8 cellular contexts compared by ENCODE assay signal in the genomic region with DNA sequence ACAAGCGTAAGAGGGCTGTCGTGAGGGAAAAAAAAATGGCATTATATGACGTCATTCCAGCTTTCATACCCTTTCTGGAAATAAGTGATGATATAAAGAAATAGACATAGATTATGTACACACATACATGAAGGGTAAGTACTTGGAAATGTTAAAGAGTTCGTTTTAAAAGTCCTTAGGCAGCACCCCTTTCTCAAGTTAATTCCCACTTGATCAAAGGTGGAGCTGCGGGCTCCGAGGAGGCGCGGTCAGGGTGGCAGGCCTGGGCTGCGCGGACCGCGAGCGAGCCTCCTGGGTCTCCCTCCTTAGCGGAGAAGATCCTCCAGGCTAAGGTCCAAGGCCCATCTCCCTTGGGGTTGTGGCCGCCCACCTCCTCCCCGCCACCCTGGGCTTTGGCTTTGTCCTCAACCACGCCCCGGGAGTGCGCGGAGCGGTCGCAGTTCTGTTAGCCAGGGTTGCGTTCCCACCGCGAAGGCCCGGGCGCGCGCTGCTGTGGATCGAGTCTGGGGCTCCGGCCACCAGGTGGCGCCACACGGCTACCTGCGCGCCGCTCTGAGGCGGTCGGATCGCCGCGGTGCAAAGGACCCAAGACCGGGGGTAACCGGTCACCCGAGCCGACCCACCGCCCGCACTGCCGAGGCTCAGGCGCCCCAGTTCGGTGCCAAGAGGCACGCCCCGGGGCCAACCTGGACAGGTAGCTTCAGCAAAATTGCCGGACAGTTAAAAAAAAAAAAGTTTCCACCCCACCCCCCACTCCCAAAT.
DNase-seq lines count a peak whose midpoint lies in the region; ATAC-seq and TF ChIP-seq lines count a peak whose summit lies in the region.

No MANE protein-coding gene starts in this region.

- peak; percentile 55 for ATAC-seq in GM18909 (IDR thresholded peaks at IDR 0.05; ENCODE audit: poor library complexity, unreplicated experiment)
- peak; percentile 97 for ATAC-seq in stimulated activated naive CD8-positive, alpha-beta T cell treated with anti-CD3 and anti-CD28 coated beads, Interleukin-15, Interleukin-2, amounts not matched to agents 100 U/mL and 50 U/mL, for 24 hours

- H3K27ac Mint-ChIP-seq in activated T-helper 1 cell treated with anti-CD3 and anti-CD28 coated beads, Interleukin-12 subunit alpha, Interleukin-12 subunit beta, Interleukin-2, Interleukin-4 antibody, amounts not matched to agents 30 ng/mL and 10 ng/mL and 1 ng/mL, durations not matched to agents 14 hours and 24 hours and 36 hours = no peak overlapping the region
- no peak overlapping the region for H3K27ac Mint-ChIP-seq in nephron progenitor cell

- H3K36me3 Mint-ChIP-seq in activated T-helper 1 cell treated with anti-CD3 and anti-CD28 coated beads, Interleukin-12 subunit alpha, Interleukin-12 subunit beta, Interleukin-2, Interleukin-4 antibody, amounts not matched to agents 30 ng/mL and 10 ng/mL and 1 ng/mL, durations not matched to agents 14 hours and 24 hours and 36 hours (ENCODE audit: low read depth) = no peaks in the 10 kb centered on the region
- H3K36me3 Mint-ChIP-seq in nephron progenitor cell (ENCODE audit: low read depth) = no peaks in the 10 kb centered on the region

- TF ChIP-seq CTCF in nephron progenitor cell (IDR thresholded peaks at IDR 0.05) = peak; percentile 88

- no peaks in the 10 kb centered on the region for H3K9me3 Mint-ChIP-seq in activated T-helper 1 cell treated with anti-CD3 and anti-CD28 coated beads, Interleukin-12 subunit alpha, Interleukin-12 subunit beta, Interleukin-2, Interleukin-4 antibody, amounts not matched to agents 30 ng/mL and 10 ng/mL and 1 ng/mL, durations not matched to agents 14 hours and 24 hours and 36 hours
- no peaks in the 10 kb centered on the region for H3K9me3 Mint-ChIP-seq in nephron progenitor cell

- peak overlapping the region; percentile 67 for H3K4me3 Mint-ChIP-seq in activated T-helper 1 cell treated with anti-CD3 and anti-CD28 coated beads, Interleukin-12 subunit alpha, Interleukin-12 subunit beta, Interleukin-2, Interleukin-4 antibody, amounts not matched to agents 30 ng/mL and 10 ng/mL and 1 ng/mL, durations not matched to agents 14 hours and 24 hours and 36 hours
- H3K4me3 Mint-ChIP-seq in nephron progenitor cell = peak overlapping the region; percentile 68

- no peaks in the 10 kb centered on the region for H3K4me1 Mint-ChIP-seq in activated T-helper 1 cell treated with anti-CD3 and anti-CD28 coated beads, Interleukin-12 subunit alpha, Interleukin-12 subunit beta, Interleukin-2, Interleukin-4 antibody, amounts not matched to agents 30 ng/mL and 10 ng/mL and 1 ng/mL, durations not matched to agents 14 hours and 24 hours and 36 hours (ENCODE audit: low read depth)
- peaks cover 27% of the 10 kb centered on the region for H3K4me1 Mint-ChIP-seq in nephron progenitor cell

- DNase-seq in AG20443 (ENCODE audit: low spot score) (peak; percentile 90), HPDE6-E6E7 (ENCODE audit: extremely low spot score) (peak; percentile 78), fibroblast of peridontal ligament (ENCODE audit: extremely low read depth) (peak; percentile 53), nephron progenitor cell (peak; percentile 95)
- peak; percentile 72 for DNase-seq in activated T-helper 1 cell treated with anti-CD3 and anti-CD28 coated beads, Interleukin-12 subunit alpha, Interleukin-12 subunit beta, Interleukin-2, Interleukin-4 antibody, amounts not matched to agents 30 ng/mL and 10 ng/mL and 1 ng/mL, durations not matched to agents 14 hours and 24 hours and 36 hours (ENCODE audit: low spot score)
- peak; percentile 91 for DNase-seq in stimulated activated naive CD8-positive, alpha-beta T cell treated with anti-CD3 and anti-CD28 coated beads, Interleukin-15, Interleukin-2, amounts not matched to agents 100 U/mL and 50 U/mL, for 24 hours

- H3K27me3 Mint-ChIP-seq in activated T-helper 1 cell treated with anti-CD3 and anti-CD28 coated beads, Interleukin-12 subunit alpha, Interleukin-12 subunit beta, Interleukin-2, Interleukin-4 antibody, amounts not matched to agents 30 ng/mL and 10 ng/mL and 1 ng/mL, durations not matched to agents 14 hours and 24 hours and 36 hours (ENCODE audit: insufficient read depth) = peaks cover 14% of the 10 kb centered on the region
- H3K27me3 Mint-ChIP-seq in nephron progenitor cell (ENCODE audit: low read depth, poor library complexity) = peaks cover 12% of the 10 kb centered on the region

- intact Hi-C loops in activated T-helper 1 cell treated with anti-CD3 and anti-CD28 coated beads, Interleukin-12 subunit alpha, Interleukin-12 subunit beta, Interleukin-2, Interleukin-4 antibody, amounts not matched to agents 30 ng/mL and 10 ng/mL and 1 ng/mL, durations not matched to agents 14 hours and 24 hours and 36 hours (cut with micrococcal nuclease) = loop anchor here (1.0 to 2.0 kb wide), 4 partner anchors 45 to 299 kb away; no protein-coding TSS in a partner anchor

TF ChIP-seq in PFSK-1, 5 proteins besides CTCF, POLR2A, EP300 and RAD21:
- TF ChIP-seq FOXP2 (optimal IDR thresholded peaks at IDR 0.05; ENCODE audit: borderline replicate concordance, extremely low read depth, extremely low read length, insufficient read depth) = peak; percentile 90
- TF ChIP-seq, protein P1, sequence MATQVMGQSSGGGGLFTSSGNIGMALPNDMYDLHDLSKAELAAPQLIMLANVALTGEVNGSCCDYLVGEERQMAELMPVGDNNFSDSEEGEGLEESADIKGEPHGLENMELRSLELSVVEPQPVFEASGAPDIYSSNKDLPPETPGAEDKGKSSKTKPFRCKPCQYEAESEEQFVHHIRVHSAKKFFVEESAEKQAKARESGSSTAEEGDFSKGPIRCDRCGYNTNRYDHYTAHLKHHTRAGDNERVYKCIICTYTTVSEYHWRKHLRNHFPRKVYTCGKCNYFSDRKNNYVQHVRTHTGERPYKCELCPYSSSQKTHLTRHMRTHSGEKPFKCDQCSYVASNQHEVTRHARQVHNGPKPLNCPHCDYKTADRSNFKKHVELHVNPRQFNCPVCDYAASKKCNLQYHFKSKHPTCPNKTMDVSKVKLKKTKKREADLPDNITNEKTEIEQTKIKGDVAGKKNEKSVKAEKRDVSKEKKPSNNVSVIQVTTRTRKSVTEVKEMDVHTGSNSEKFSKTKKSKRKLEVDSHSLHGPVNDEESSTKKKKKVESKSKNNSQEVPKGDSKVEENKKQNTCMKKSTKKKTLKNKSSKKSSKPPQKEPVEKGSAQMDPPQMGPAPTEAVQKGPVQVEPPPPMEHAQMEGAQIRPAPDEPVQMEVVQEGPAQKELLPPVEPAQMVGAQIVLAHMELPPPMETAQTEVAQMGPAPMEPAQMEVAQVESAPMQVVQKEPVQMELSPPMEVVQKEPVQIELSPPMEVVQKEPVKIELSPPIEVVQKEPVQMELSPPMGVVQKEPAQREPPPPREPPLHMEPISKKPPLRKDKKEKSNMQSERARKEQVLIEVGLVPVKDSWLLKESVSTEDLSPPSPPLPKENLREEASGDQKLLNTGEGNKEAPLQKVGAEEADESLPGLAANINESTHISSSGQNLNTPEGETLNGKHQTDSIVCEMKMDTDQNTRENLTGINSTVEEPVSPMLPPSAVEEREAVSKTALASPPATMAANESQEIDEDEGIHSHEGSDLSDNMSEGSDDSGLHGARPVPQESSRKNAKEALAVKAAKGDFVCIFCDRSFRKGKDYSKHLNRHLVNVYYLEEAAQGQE (IDR thresholded peaks at IDR 0.05; ENCODE audit: insufficient read depth in 1 of 2, low read depth in 2 of 2, low read length in 2 of 2) = no peak

Comparison
In these comparisons a context has a peak if more than half of its experiments do, and no peak if none do; other contexts are left out.
1. Peak in every context shown above with its lines: DNase-seq and ATAC-seq.